33 cellular contexts compared by ENCODE assay signal in genomic region chr17:56416682-56417351, GRCh38.
DNase-seq lines count a peak whose midpoint lies in the region; ATAC-seq, FAIRE-seq and TF ChIP-seq lines count a peak whose summit lies in the region.
"Had no signal": no experiment of that assay in that cellular context is flagged by ENCODE, and none has a peak within 500 bp of the region (broad histone marks: within the 10 kb centered on the region; RNA-seq: fewer than 3 reads in every experiment).

No MANE protein-coding gene starts in this region.

- TF ChIP-seq POLR2A in HepG2 (IDR thresholded peaks at IDR 0.05; ENCODE audit: insufficient read depth in 1 of 2, low read depth in 2 of 2, low read length in 2 of 2) (no peak), right lobe of liver (IDR thresholded peaks at IDR 0.05) (no peak), K562 (conservative IDR thresholded peaks at IDR 0.05) (no peak), spleen (IDR thresholded peaks at IDR 0.05) (no peak)

- no peaks in the 10 kb centered on the region for H3K9me1 ChIP-seq in K562 (ENCODE audit: control insufficient read depth, insufficient read depth, low read length)

- intact Hi-C loops in HepG2 (cut with micrococcal nuclease; ENCODE audit: unreplicated experiment) = no loop called here
- intact Hi-C loops in right lobe of liver (cut with DNase I) = no loop called here
- intact Hi-C loops in K562 (cut with micrococcal nuclease) = no loop called here
- intact Hi-C loops in spleen (cut with DNase I; ENCODE audit: low total_unique reads) = no loop called here

- H3K9me3 ChIP-seq in HepG2 (ENCODE audit: low read length) (0 out of 2 replicates have a peak, but pooled peaks cover 4% of the 10 kb centered on the region), right lobe of liver (no peaks in the 10 kb centered on the region), HEK293 (ENCODE audit: control insufficient read depth, insufficient read depth, low read depth, low read length) (peaks cover 1% of the 10 kb centered on the region; the same call in 1 of the 2 replicates), K562 (replicated peaks; ENCODE audit: control insufficient read depth, insufficient read depth, low read depth, low read length) (no peaks in the 10 kb centered on the region), spleen (peaks cover 0 to 19% (median 10%) of the 10 kb centered on the region in 8 donors)
- H3K9me3 ChIP-seq: BE2C had no signal

- H3K9ac ChIP-seq in HepG2 (ENCODE audit: insufficient read depth, low read depth, low read length) = no peak overlapping the region
- H3K9ac ChIP-seq in K562 (ENCODE audit: insufficient read depth in 1 of 2, low read depth in 2 of 2, low read length in 2 of 2) = no peak overlapping the region
- H3K9ac ChIP-seq: BLaER1; BLaER1 treated with 17β-estradiol and CSF1 and Interleukin-3, amounts not matched to agents 10 nM and 100 nM had no signal

- CTCF ChIA-PET in HepG2 (lab: Yijun Ruan, JAX; ENCODE audit: low intra/inter-chr PET ratio, low total read pairs) (no interaction called here), HEK293 (lab: Yijun Ruan, JAX) (no interaction called here), K562 (lab: Yijun Ruan, JAX; ENCODE audit: low intra/inter-chr PET ratio) (no interaction called here)

- TF ChIP-seq EP300 in HepG2 (IDR thresholded peaks at IDR 0.05; ENCODE audit: low read depth in 2 of 2, low read length in 2 of 2) = no peak
- no peak for TF ChIP-seq EP300 in HepG2 (CRISPR knock-in tag; IDR thresholded peaks at IDR 0.05; ENCODE audit: borderline replicate concordance)
- TF ChIP-seq EP300 in K562 (IDR thresholded peaks at IDR 0.05; ENCODE audit: low read length) = no peak

- H3K79me2 ChIP-seq in HepG2 (ENCODE audit: insufficient read depth, low read length) (no peaks in the 10 kb centered on the region), K562 (ENCODE audit: control insufficient read depth, insufficient read depth, low read length) (no peaks in the 10 kb centered on the region)

- in situ Hi-C loops in HepG2 (cut with HindIII; ENCODE audit: extremely low pct_ligation_motif_present, low pct_unique_long_range_greater_than_20kb) = no loop called here
- in situ Hi-C loops in K562 (cut with MboI) = no loop called here

- BruUV-seq in HepG2 (replicated peaks; lab: Mats Ljungman, UMichigan) (no TSS peak), K562 (replicated peaks; lab: Mats Ljungman, UMichigan) (no TSS peak)

- ATAC-seq in HepG2 (no peak), right lobe of liver (no peak), K562 (no peak)
- ATAC-seq: A549; CD8-positive, alpha-beta T cell had no signal

- H3K27me3 ChIP-seq in HepG2 (ENCODE audit: control insufficient read depth in 1 of 2, insufficient read depth in 2 of 2, low read length in 2 of 2) (no peaks in the 10 kb centered on the region; a peak in 1 of 5 replicates), right lobe of liver (no peaks in the 10 kb centered on the region), K562 (ENCODE audit: control insufficient read depth in 2 of 2, insufficient read depth in 2 of 2, low read length in 2 of 2) (no peaks in the 10 kb centered on the region), spleen (replicated peaks in 1 of 7) (no peaks in the 10 kb centered on the region)
- H3K27me3 ChIP-seq: BE2C; BLaER1; BLaER1 treated with 17β-estradiol and CSF1 and Interleukin-3, amounts not matched to agents 10 nM and 100 nM had no signal

- H3K4me3 ChIP-seq in HepG2 (replicated peaks in 1 of 3; ENCODE audit: insufficient read depth in 1 of 3, low read depth in 2 of 3, low read length in 3 of 3) (no peak overlapping the region), right lobe of liver (no peak overlapping the region), HEK293 (ENCODE audit: low read depth, low read length) (no peak overlapping the region), K562 (no peak overlapping the region), spleen (no peak overlapping the region)
- H3K4me3 ChIP-seq: A549; BLaER1; BLaER1 treated with 17β-estradiol and CSF1 and Interleukin-3, amounts not matched to agents 10 nM and 100 nM had no signal

- H3K27ac ChIP-seq in HepG2 (ENCODE audit: extremely low read length, insufficient read depth, low read length) (no peak overlapping the region), right lobe of liver (no peak overlapping the region), HEK293 (ENCODE audit: extremely low read depth, low read depth, low read length) (no peak overlapping the region), K562 (ENCODE audit: extremely low read depth, low read depth, low read length) (no peak overlapping the region), spleen (no peak overlapping the region)
- H3K27ac ChIP-seq: 22Rv1; A549; BLaER1; BLaER1 treated with 17β-estradiol and CSF1 and Interleukin-3, amounts not matched to agents 10 nM and 100 nM; C4-2B had no signal

- TF ChIP-seq CTCF in HepG2 (CRISPR knock-in tag; IDR thresholded peaks at IDR 0.05) = no peak
- no peak for TF ChIP-seq CTCF in right lobe of liver (IDR thresholded peaks at IDR 0.05)
- no peak for TF ChIP-seq CTCF in HEK293 (tag by site-specific recombination; IDR thresholded peaks at IDR 0.05)
- no peak for TF ChIP-seq CTCF in K562 (IDR thresholded peaks at IDR 0.05 in 2 of 3, conservative IDR thresholded peaks at IDR 0.05 in 1 of 3; ENCODE audit: insufficient read depth in 2 of 3, low read depth in 1 of 3, low read length in 3 of 3)
- no peak for TF ChIP-seq CTCF in spleen (IDR thresholded peaks at IDR 0.05 in 8 of 11, conservative IDR thresholded peaks at IDR 0.05 in 3 of 11)

- 52% methylated on average over 5 of the region's 5 CpGs for WGBS in HepG2 (ENCODE audit: low lambda C conversion rate)
- WGBS in right lobe of liver (ENCODE audit: insufficient coverage, low coverage, low lambda C conversion rate, missing lambda C conversion rate) = 74% methylated on average over 5 of the region's 5 CpGs
- WGBS in K562 (ENCODE audit: insufficient coverage, low coverage, missing lambda C conversion rate) = 6% methylated on average over 5 of the region's 5 CpGs
- WGBS in spleen, 5 donors = 89 to 93% (median 90%) methylated on average over 5 of the region's 5 CpGs

- H2AFZ ChIP-seq in HepG2 (ENCODE audit: low read length) (no peak overlapping the region), K562 (ENCODE audit: low read depth, low read length) (no peak overlapping the region)

- H3K36me3 ChIP-seq in HepG2 (replicated peaks in 1 of 2; ENCODE audit: control insufficient read depth in 1 of 2, insufficient read depth in 2 of 2, low read length in 2 of 2) (no peaks in the 10 kb centered on the region; a peak in 1 of 5 replicates), right lobe of liver (no peaks in the 10 kb centered on the region), HEK293 (ENCODE audit: control insufficient read depth in 2 of 2, insufficient read depth in 1 of 2, low read length in 2 of 2) (no peaks in the 10 kb centered on the region), K562 (ENCODE audit: control insufficient read depth, insufficient read depth, low read length) (no peaks in the 10 kb centered on the region), spleen (no peaks in the 10 kb centered on the region)
- H3K36me3 ChIP-seq: BE2C; BLaER1; BLaER1 treated with 17β-estradiol and CSF1 and Interleukin-3, amounts not matched to agents 10 nM and 100 nM had no signal

- H3K4me2 ChIP-seq in HepG2 (ENCODE audit: low read depth, low read length) = no peak overlapping the region
- H3K4me2 ChIP-seq in K562 (ENCODE audit: insufficient read depth, low read length) = no peak overlapping the region
- H3K4me2 ChIP-seq: A549; BLaER1; BLaER1 treated with 17β-estradiol and CSF1 and Interleukin-3, amounts not matched to agents 10 nM and 100 nM had no signal

- DNase-seq in HepG2 (ENCODE audit: low spot score) (no peak), right lobe of liver (no peak), K562 (ENCODE audit: extremely low read depth in 1 of 4, low spot score in 3 of 4) (no peak), NCI-H524 treated with DMSO at 0.1 percent for 48 hours (lab: John Stamatoyannopoulos, UW) (no peak), spleen (no peak)
- DNase-seq: 8988T; ACHN; AML-193; BE2C; C1 segment of cervical spinal cord; Caco-2; Calu3; CD4-positive, alpha-beta memory T cell; CD4-positive, alpha-beta T cell; CD4-positive, CD25-positive, alpha-beta regulatory T cell; CD8-positive, alpha-beta memory T cell; CD8-positive, alpha-beta T cell; COR-L47; DMS 273 treated with DMSO at 0.1 percent for 48 hours; DMS153; DMS53; DMS79; DMS79 treated with DMSO at 0.1 percent for 48 hours; DND-41; EL had no signal

- FAIRE-seq in HepG2 (lab: Jason Lieb, UNC) (no peak), K562 (lab: Jason Lieb, UNC) (no peak)
- FAIRE-seq: A204.1, A549, D721Med had no signal

- H3K4me1 ChIP-seq in HepG2 (ENCODE audit: insufficient read depth, low read length) (no peaks in the 10 kb centered on the region), right lobe of liver (no peaks in the 10 kb centered on the region), HEK293 (ENCODE audit: control insufficient read depth, insufficient read depth, low read length) (no peaks in the 10 kb centered on the region), K562 (replicated peaks in 1 of 2; ENCODE audit: control insufficient read depth in 2 of 2, insufficient read depth in 2 of 2, low read length in 2 of 2) (no peaks in the 10 kb centered on the region), spleen (no peaks in the 10 kb centered on the region)
- H3K4me1 ChIP-seq: A549, BE2C, BLaER1, Caco-2 had no signal

- POLR2A ChIA-PET in HepG2 (lab: Yijun Ruan, JAX) = no interaction called here
- POLR2A ChIA-PET in HEK293 (lab: Yijun Ruan, JAX) = no interaction called here
- POLR2A ChIA-PET in K562 (lab: Yijun Ruan, JAX) = no interaction called here

- TF ChIP-seq RAD21 in HepG2 (CRISPR knock-in tag; IDR thresholded peaks at IDR 0.05) (no peak), K562 (CRISPR knock-in tag; conservative IDR thresholded peaks at IDR 0.05 in 1 of 2, IDR thresholded peaks at IDR 0.05 in 1 of 2) (no peak)

- H4K20me1 ChIP-seq in HepG2 (ENCODE audit: insufficient read depth, low read length) = no peaks in the 10 kb centered on the region
- no peaks in the 10 kb centered on the region for H4K20me1 ChIP-seq in K562 (replicated peaks; ENCODE audit: control insufficient read depth, insufficient read depth, low read length)
- H4K20me1 ChIP-seq: BLaER1; BLaER1 treated with 17β-estradiol and CSF1 and Interleukin-3, amounts not matched to agents 10 nM and 100 nM had no signal

TF ChIP-seq in HepG2, 621 proteins besides CTCF, POLR2A, EP300 and RAD21:
- TF ChIP-seq ZBTB1 (CRISPR knock-in tag; IDR thresholded peaks at IDR 0.05; ENCODE audit: borderline replicate concordance) = no peak
- TF ChIP-seq HNRNPK (IDR thresholded peaks at IDR 0.05; ENCODE audit: low read depth, low read length, poor library complexity, severe bottlenecking) = peak; percentile 82

TF ChIP-seq in HEK293, 187 proteins besides CTCF, POLR2A, EP300 and RAD21 (continues in another document):
- TF ChIP-seq ZNF146 (tag by site-specific recombination; IDR thresholded peaks at IDR 0.05) = 0 out of 2 replicates have a peak, but pooled peaks have one; percentile 50

Comparison
In these comparisons a context has a peak if more than half of its experiments do, and no peak if none do; other contexts are left out.
1. Of the 241 proteins assayed by ChIP-seq in both HepG2 and K562: peak only in HepG2: none; only in K562: none; in both: HNRNPK; in neither: 240.